In the genomic region with DNA sequence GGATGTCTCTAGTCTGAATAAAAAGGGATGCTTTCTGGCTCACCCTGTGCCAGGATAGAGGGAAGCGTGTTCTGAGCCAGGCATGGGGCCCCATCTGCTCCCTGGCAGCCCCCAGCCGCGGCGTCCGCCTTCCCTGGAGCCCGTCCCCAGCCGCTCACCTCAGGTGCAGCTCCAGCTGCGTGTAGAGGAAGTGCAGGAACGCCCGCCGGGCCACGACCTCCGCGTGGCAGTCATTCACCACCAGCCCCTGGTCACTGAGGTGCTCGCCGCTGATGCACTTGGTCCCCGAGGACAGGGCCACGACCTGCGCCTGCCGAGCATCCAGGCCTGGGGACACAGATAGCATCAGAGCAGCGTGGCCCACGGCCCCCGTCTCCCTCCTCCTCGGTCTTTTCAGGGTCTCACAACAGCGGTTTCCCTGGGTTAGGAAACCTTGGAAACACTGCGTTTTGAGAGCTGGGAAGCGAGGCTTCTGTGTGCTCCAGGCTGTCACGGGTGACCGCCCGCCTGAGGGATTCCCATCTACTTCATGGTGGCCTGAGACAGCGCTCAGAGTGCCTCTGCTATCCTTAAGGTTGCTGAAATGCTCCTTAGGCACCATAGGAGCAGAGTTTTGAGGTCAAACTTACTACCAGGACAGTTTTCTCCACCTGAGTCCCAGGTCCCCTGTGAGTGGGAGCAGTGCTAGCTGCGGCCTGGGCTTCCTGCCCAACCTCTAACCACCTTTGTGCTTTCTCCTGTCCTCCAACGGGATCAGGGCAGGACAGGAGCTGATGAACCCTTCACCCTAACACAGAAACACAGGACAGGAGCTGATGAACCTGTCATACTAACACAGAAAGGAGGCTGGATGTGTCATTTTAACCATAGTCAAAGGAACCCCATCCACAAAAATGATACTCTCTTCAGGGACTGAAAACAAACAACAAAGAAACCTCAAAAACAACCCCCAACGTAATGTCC, we compare ENCODE assay signal across 15 cellular contexts.
"Had no signal": no experiment of that assay in that cellular context is flagged by ENCODE, and none has a peak within 500 bp of the region (broad histone marks: within the 10 kb centered on the region; RNA-seq: fewer than 3 reads in every experiment).

No MANE protein-coding gene starts in this region.

- H3K27ac Mint-ChIP-seq: activated CD8-positive, alpha-beta T cell treated with anti-CD3 and anti-CD28 coated beads for 36 hours; activated T-cell treated with anti-CD3 and anti-CD28 coated beads, Interleukin-2, amount 50 U/mL, for 72 hours; stimulated activated naive CD8-positive, alpha-beta T cell treated with anti-CD3 and anti-CD28 coated beads, Interleukin-15, Interleukin-2, amounts not matched to agents 100 ng/mL and 50 ng/mL, for 24 hours; T-cell had no signal

- H3K9me3 Mint-ChIP-seq: T-cell had no signal

- H3K4me3 ChIP-seq: heart left ventricle, left lung, right lobe of liver had no signal

- H3K27me3 ChIP-seq: right lobe of liver had no signal

- H3K36me3 Mint-ChIP-seq: T-cell had no signal

- ATAC-seq: activated CD8-positive, alpha-beta T cell treated with anti-CD3 and anti-CD28 coated beads for 36 hours; activated T-cell treated with anti-CD3 and anti-CD28 coated beads, Interleukin-2, amount 50 U/mL, for 72 hours; heart left ventricle; left lung; T-cell had no signal

- DNase-seq: activated CD8-positive, alpha-beta memory T cell treated with anti-CD3 and anti-CD28 coated beads, Interleukin-2, amount 50 U/mL, for 4 hours; activated CD8-positive, alpha-beta T cell treated with anti-CD3 and anti-CD28 coated beads for 36 hours; activated gamma-delta T cell treated with Interleukin-2 at 50 U/mL for 16 hours; activated naive CD8-positive, alpha-beta T cell treated with anti-CD3 and anti-CD28 coated beads, Interleukin-2, amount 10 ng/mL, durations not matched to agents 7 days and 5 days; activated T-cell treated with anti-CD3 and anti-CD28 coated beads, Interleukin-2, amount 50 U/mL, for 72 hours; anterior cingulate cortex; heart left ventricle; right lobe of liver; stimulated activated CD4-positive, alpha-beta T cell treated with anti-CD3 and anti-CD28 coated beads, Interleukin-2, amount 100 ng/mL, for 24 hours; T-cell; T1000 had no signal

- H3K36me3 ChIP-seq: heart left ventricle, left lung, right lobe of liver had no signal

- H3K9me3 ChIP-seq: heart left ventricle, left lung, right lobe of liver had no signal

- FAIRE-seq: colon, frontal cortex had no signal

- H3K27ac ChIP-seq: heart left ventricle, left lung, right lobe of liver had no signal

- H3K4me3 Mint-ChIP-seq: activated CD8-positive, alpha-beta T cell treated with anti-CD3 and anti-CD28 coated beads for 36 hours; activated naive CD8-positive, alpha-beta T cell treated with anti-CD3 and anti-CD28 coated beads, Interleukin-2, amount 10 ng/mL, durations not matched to agents 7 days and 5 days; activated T-cell treated with anti-CD3 and anti-CD28 coated beads, Interleukin-2, amount 50 U/mL, for 72 hours; stimulated activated naive CD8-positive, alpha-beta T cell treated with anti-CD3 and anti-CD28 coated beads, Interleukin-15, Interleukin-2, amounts not matched to agents 100 ng/mL and 50 ng/mL, for 24 hours had no signal

- H3K4me1 ChIP-seq: heart left ventricle, left lung, right lobe of liver had no signal
